8 cellular contexts compared by ENCODE assay signal in genomic region chr17:56786989-56787482, GRCh38. TPM values are rescaled to one million over a fixed set of nuclear protein-coding genes. Genes with fewer than 3 reads are reported as not detected.
DNase-seq lines count a peak whose midpoint lies in the region; TF ChIP-seq lines count a peak whose summit lies in the region.

No MANE protein-coding gene starts in this region.

- H3K9me3 Mint-ChIP-seq in activated CD4-positive, alpha-beta memory T cell treated with anti-CD3 and anti-CD28 coated beads for 36 hours: no peaks in the 10 kb centered on the region
- peaks cover 5% of the 10 kb centered on the region for H3K9me3 Mint-ChIP-seq in Caco-2 (ENCODE audit: unreplicated experiment)

- DNase-seq in EL (peak; percentile 96), H4 (ENCODE audit: low spot score) (peak; percentile 99), M059J (ENCODE audit: low read depth) (peak; percentile 98), fibroblast of the conjunctiva (ENCODE audit: low read depth) (peak; percentile 75), Caco-2 (no peak), germinal center (ENCODE audit: low spot score) (no peak)
- peak; percentile 83 for DNase-seq in activated CD4-positive, alpha-beta memory T cell treated with anti-CD3 and anti-CD28 coated beads for 36 hours
- DNase-seq in stimulated activated CD4-positive, alpha-beta T cell treated with anti-CD3 and anti-CD28 coated beads, Interleukin-4, amount 100 ng/mL, for 4 hours: peak; percentile 33 to 73

- H3K4me3 Mint-ChIP-seq in activated CD4-positive, alpha-beta memory T cell treated with anti-CD3 and anti-CD28 coated beads for 36 hours: peak overlapping the region; percentile 33
- H3K4me3 Mint-ChIP-seq in Caco-2 (ENCODE audit: unreplicated experiment): no peak overlapping the region

- no peak overlapping the region for H3K4me3 ChIP-seq in Caco-2 (ENCODE audit: low read depth, low read length)

- no peaks in the 10 kb centered on the region for H3K27me3 ChIP-seq in Caco-2 (replicated peaks; ENCODE audit: control insufficient read depth, insufficient read depth, low read length)

- H3K27me3 Mint-ChIP-seq in activated CD4-positive, alpha-beta memory T cell treated with anti-CD3 and anti-CD28 coated beads for 36 hours: no peaks in the 10 kb centered on the region
- H3K27me3 Mint-ChIP-seq in Caco-2 (ENCODE audit: insufficient read depth, unreplicated experiment): peaks cover 15% of the 10 kb centered on the region

- 0 out of 2 replicates have a peak, but pooled peaks cover 4% of the 10 kb centered on the region for H3K4me1 ChIP-seq in Caco-2

- POLR2A ChIA-PET in activated CD4-positive, alpha-beta memory T cell treated with anti-CD3 and anti-CD28 coated beads for 36 hours (lab: Charles Lee): interaction anchor here (0.8 to 1.6 kb wide), 3 partner anchors 22 to 194 kb away, joined by 3 to 4 read pairs (median 3); partner anchors contain the start of genes NOG and TRIM25
- POLR2A ChIA-PET in Caco-2 (lab: Charles Lee): no interaction called here

- H3K9me3 ChIP-seq in Caco-2: no peaks in the 10 kb centered on the region

- intact Hi-C loops in activated CD4-positive, alpha-beta memory T cell treated with anti-CD3 and anti-CD28 coated beads for 36 hours (cut with micrococcal nuclease): loop anchor here (1.0 to 10.0 kb wide), 3 partner anchors 46 to 1052 kb away; partner anchors contain the start of gene C17orf67
- intact Hi-C loops in Caco-2 (cut with micrococcal nuclease; ENCODE audit: unreplicated experiment): no loop called here

- H3K27ac Mint-ChIP-seq in activated CD4-positive, alpha-beta memory T cell treated with anti-CD3 and anti-CD28 coated beads for 36 hours: peak overlapping the region; percentile 88
- no peak overlapping the region for H3K27ac Mint-ChIP-seq in Caco-2 (ENCODE audit: unreplicated experiment)

- no peak for TF ChIP-seq CTCF in Caco-2 (IDR thresholded peaks at IDR 0.05; ENCODE audit: insufficient read depth in 1 of 2, low read depth in 1 of 2, low read length in 1 of 2, severe bottlenecking in 1 of 2, unreplicated experiment in 1 of 2)

- H3K36me3 ChIP-seq in Caco-2 (ENCODE audit: control insufficient read depth, insufficient read depth, low read length): no peaks in the 10 kb centered on the region

- H3K4me1 Mint-ChIP-seq in activated CD4-positive, alpha-beta memory T cell treated with anti-CD3 and anti-CD28 coated beads for 36 hours (ENCODE audit: low read depth): peaks cover 33% of the 10 kb centered on the region
- no peaks in the 10 kb centered on the region for H3K4me1 Mint-ChIP-seq in Caco-2 (ENCODE audit: low read depth, unreplicated experiment)

- CTCF ChIA-PET in activated CD4-positive, alpha-beta memory T cell treated with anti-CD3 and anti-CD28 coated beads for 36 hours (lab: Charles Lee): interaction anchor here (1.3 to 2.1 kb wide), 3 partner anchors 33 to 71 kb away, joined by 3 to 8 read pairs (median 5); no protein-coding TSS in a partner anchor
- CTCF ChIA-PET in Caco-2 (lab: Charles Lee): no interaction called here

- no TSS peak for BruUV-seq in Caco-2 (replicated peaks; lab: Mats Ljungman, UMichigan)

- peaks cover 5% of the 10 kb centered on the region for H3K36me3 Mint-ChIP-seq in activated CD4-positive, alpha-beta memory T cell treated with anti-CD3 and anti-CD28 coated beads for 36 hours
- H3K36me3 Mint-ChIP-seq in Caco-2 (ENCODE audit: insufficient read depth, unreplicated experiment): peaks cover 1% of the 10 kb centered on the region

RNA-seq across cellular contexts. Expression of gene C17orf67, which starts 46.7 kb away (rescaled TPM):
- 0.41 and 0.72 TPM in 2 replicates for total RNA-seq in H4 (2014; rRNA removed; shearing (Covaris generic))
- total RNA-seq in M059J (2014; rRNA removed; shearing (Covaris generic)): 0.32 TPM in 1 of 2 replicates, not detected in the other
- total RNA-seq in activated CD4-positive, alpha-beta memory T cell treated with anti-CD3 and anti-CD28 coated beads for 36 hours: 1 to 10 TPM; 3.6 to 3.9 TPM
- 2.9 and 4.6 TPM in 2 replicates for total RNA-seq in Caco-2 (2022)

RNA-seq across cellular contexts. Expression of gene DGKE, which starts 46.9 kb away (rescaled TPM):
- total RNA-seq in H4 (2014; rRNA removed; shearing (Covaris generic)): 0.37 and 0.64 TPM in 2 replicates
- total RNA-seq in M059J (2014; rRNA removed; shearing (Covaris generic)): 0.25 and 0.81 TPM in 2 replicates
- total RNA-seq in activated CD4-positive, alpha-beta memory T cell treated with anti-CD3 and anti-CD28 coated beads for 36 hours: 10 to 100 TPM; 23.3 to 25.6 TPM
- total RNA-seq in Caco-2 (2022): 15.5 and 17.6 TPM in 2 replicates

Comparison
In these comparisons a context has a peak if more than half of its experiments do, and no peak if none do; other contexts are left out.
1. DNase-seq: peak in EL (single experiment), H4 (single experiment), M059J (single experiment), activated CD4-positive, alpha-beta memory T cell treated with anti-CD3 and anti-CD28 coated beads for 36 hours (single experiment), fibroblast of the conjunctiva (single experiment) and stimulated activated CD4-positive, alpha-beta T cell treated with anti-CD3 and anti-CD28 coated beads, Interleukin-4, amount 100 ng/mL, for 4 hours (2 of 2); none in Caco-2 (0 of 2) and germinal center (single experiment).